Comparison of ENCODE assay signal across 17 cellular contexts in genomic region chr2:231644426-231644825, GRCh38. TPM values are rescaled to one million over a fixed set of nuclear protein-coding genes. Genes with fewer than 3 reads are reported as not detected.
A peak's percentile ranks its signal among the peaks of the same experiment; 100 is the strongest.
DNase-seq lines count a peak whose midpoint lies in the region; ATAC-seq and TF ChIP-seq lines count a peak whose summit lies in the region.
"Had no signal": no experiment of that assay in that cellular context is flagged by ENCODE, and none has a peak within 500 bp of the region (broad histone marks: within the 10 kb centered on the region; RNA-seq: fewer than 3 reads in every experiment).

No MANE protein-coding gene starts in this region.

- peaks cover 18% of the 10 kb centered on the region; the same call in 2 of the 3 replicates for H3K4me1 Mint-ChIP-seq in GM23338
- peaks cover 29% of the 10 kb centered on the region for H3K4me1 Mint-ChIP-seq in stimulated activated memory B cell treated with anti-CD40 and anti-IgM and Interleukin-4, amounts not matched to agents 10 μg/mL and 1 μg/mL and 100 μg/mL, for 72 hours

- H3K36me3 Mint-ChIP-seq in GM23338 (ENCODE audit: low read depth), result no peaks in the 10 kb centered on the region
- no peaks in the 10 kb centered on the region for H3K36me3 Mint-ChIP-seq in stimulated activated memory B cell treated with anti-CD40 and anti-IgM and Interleukin-4, amounts not matched to agents 10 μg/mL and 1 μg/mL and 100 μg/mL, for 72 hours

- H3K79me2 ChIP-seq in GM23338 (replicated peaks; ENCODE audit: insufficient read depth), result no peaks in the 10 kb centered on the region
- H3K79me2 ChIP-seq in PC-3 (ENCODE audit: low read length), result no peaks in the 10 kb centered on the region

- H3K27me3 ChIP-seq in GM23338 (ENCODE audit: insufficient read depth) (no peaks in the 10 kb centered on the region), right atrium auricular region (no peaks in the 10 kb centered on the region), PC-3 (ENCODE audit: low read length) (no peaks in the 10 kb centered on the region)

- no peak overlapping the region for H3K4me3 ChIP-seq in GM23338
- no peak overlapping the region for H3K4me3 ChIP-seq in right atrium auricular region
- no peak overlapping the region for H3K4me3 ChIP-seq in PC-3 (ENCODE audit: low read length)

- BruUV-seq in PC-3 (replicated peaks; lab: Mats Ljungman, UMichigan), result no TSS peak

- intact Hi-C loops in PC-3 (cut with micrococcal nuclease), result no loop called here

- ATAC-seq in GM23338 (no peak), PC-3 (no peak)
- no peak for ATAC-seq in stimulated activated memory B cell treated with anti-CD40 and anti-IgM and Interleukin-4, amounts not matched to agents 10 μg/mL and 1 μg/mL and 100 μg/mL, for 72 hours

- no peak overlapping the region for H3K27ac Mint-ChIP-seq in GM23338
- H3K27ac Mint-ChIP-seq in stimulated activated memory B cell treated with anti-CD40 and anti-IgM and Interleukin-4, amounts not matched to agents 10 μg/mL and 1 μg/mL and 100 μg/mL, for 72 hours, result peak overlapping the region; percentile 23

- DNase-seq in GM23338 (ENCODE audit: low spot score) (no peak), RWPE1 (ENCODE audit: low spot score) (no peak), right atrium auricular region (ENCODE audit: low spot score) (no peak), PC-3 (no peak), NCI-H2227 treated with DMSO at 0.1 percent for 48 hours (lab: John Stamatoyannopoulos, UW) (no peak), DMS 273 treated with DMSO at 0.1 percent for 48 hours (lab: John Stamatoyannopoulos, UW) (no peak), NCI-H2196 treated with DMSO at 0.1 percent for 48 hours (lab: John Stamatoyannopoulos, UW; ENCODE audit: unreplicated experiment) (no peak)
- DNase-seq: activated CD4-positive, alpha-beta T cell treated with anti-CD3 and anti-CD28 coated beads, Interleukin-2, amount 50 U/mL, for 4 hours; DMS53; mesendoderm; NCI-H2029 treated with DMSO at 0.1 percent for 48 hours; T-helper 9 cell had no signal

- peaks cover 5% of the 10 kb centered on the region for H3K27me3 Mint-ChIP-seq in GM23338 (ENCODE audit: insufficient read depth, low read depth, poor library complexity)
- H3K27me3 Mint-ChIP-seq in stimulated activated memory B cell treated with anti-CD40 and anti-IgM and Interleukin-4, amounts not matched to agents 10 μg/mL and 1 μg/mL and 100 μg/mL, for 72 hours, result no peaks in the 10 kb centered on the region

- CTCF ChIA-PET in RWPE1 (lab: Yijun Ruan, JAX), result interaction anchor here (1.2 kb wide), 1 partner anchor 31 kb away, joined by 3 read pairs; no protein-coding TSS in a partner anchor
- CTCF ChIA-PET in PC-3 (lab: Charles Lee), result no interaction called here

- peak overlapping the region; percentile 72; the same call in 1 of the 2 replicates for H2AFZ ChIP-seq in GM23338
- H2AFZ ChIP-seq in PC-3 (ENCODE audit: low read length), result no peak overlapping the region

- H3K4me2 ChIP-seq in GM23338 (no peak overlapping the region), PC-3 (ENCODE audit: low read length) (no peak overlapping the region)

- no peak overlapping the region for H3K4me3 Mint-ChIP-seq in GM23338
- H3K4me3 Mint-ChIP-seq in stimulated activated memory B cell treated with anti-CD40 and anti-IgM and Interleukin-4, amounts not matched to agents 10 μg/mL and 1 μg/mL and 100 μg/mL, for 72 hours, result no peak overlapping the region

- POLR2A ChIA-PET in RWPE1 (lab: Yijun Ruan, JAX; ENCODE audit: low non-redundant PET) (no interaction called here), PC-3 (lab: Charles Lee; ENCODE audit: unreplicated experiment) (no interaction called here)

- H4K20me1 ChIP-seq in GM23338 (replicated peaks; ENCODE audit: insufficient read depth) (no peaks in the 10 kb centered on the region), PC-3 (ENCODE audit: low read length) (no peaks in the 10 kb centered on the region)

- no peaks in the 10 kb centered on the region; the same call in 2 of the 3 replicates for H3K9me3 Mint-ChIP-seq in GM23338
- no peaks in the 10 kb centered on the region for H3K9me3 Mint-ChIP-seq in stimulated activated memory B cell treated with anti-CD40 and anti-IgM and Interleukin-4, amounts not matched to agents 10 μg/mL and 1 μg/mL and 100 μg/mL, for 72 hours

- TF ChIP-seq CTCF in GM23338 (conservative IDR thresholded peaks at IDR 0.05; ENCODE audit: low read depth in 2 of 2) (no peak), RWPE1 (conservative IDR thresholded peaks at IDR 0.05; ENCODE audit: low read depth) (no peak), right atrium auricular region (IDR thresholded peaks at IDR 0.05) (no peak), PC-3 (conservative IDR thresholded peaks at IDR 0.05; ENCODE audit: low read depth, low read length) (no peak)

- H3K9me3 ChIP-seq in right atrium auricular region (no peaks in the 10 kb centered on the region), PC-3 (ENCODE audit: low read length) (no peaks in the 10 kb centered on the region)

- H3F3A ChIP-seq in GM23338 (replicated peaks; ENCODE audit: low read depth) (peaks cover 9% of the 10 kb centered on the region), PC-3 (ENCODE audit: low read length, unreplicated experiment) (no peaks in the 10 kb centered on the region)

- peaks cover 10% of the 10 kb centered on the region for H3K4me1 ChIP-seq in GM23338 (ENCODE audit: insufficient read depth)
- peaks cover 7 to 69% of the 10 kb centered on the region in 2 donors for H3K4me1 ChIP-seq in right atrium auricular region
- H3K4me1 ChIP-seq in PC-3 (ENCODE audit: insufficient read depth, low read length), result peaks cover 17% of the 10 kb centered on the region

- H3K9ac ChIP-seq in PC-3 (ENCODE audit: low read length), result no peak overlapping the region

- no peaks in the 10 kb centered on the region for H3K9me2 ChIP-seq in GM23338 (ENCODE audit: insufficient read depth)
- H3K9me2 ChIP-seq in PC-3 (replicated peaks; ENCODE audit: low read length), result no peaks in the 10 kb centered on the region

- H3K27ac ChIP-seq in GM23338 (ENCODE audit: low read depth) (no peak overlapping the region), RWPE1 (peak overlapping the region; percentile 96), right atrium auricular region (peak overlapping the region; percentile 97 to 98), PC-3 (ENCODE audit: low read length) (no peak overlapping the region)

- H3K36me3 ChIP-seq in GM23338 (ENCODE audit: insufficient read depth) (no peaks in the 10 kb centered on the region), right atrium auricular region (no peaks in the 10 kb centered on the region), PC-3 (ENCODE audit: low read depth, low read length) (no peaks in the 10 kb centered on the region)

TF ChIP-seq in GM23338, 12 proteins besides CTCF, POLR2A, EP300 and RAD21:
- TF ChIP-seq JUNB (IDR thresholded peaks at IDR 0.05; ENCODE audit: unreplicated experiment) (no peak), EZH2phosphoT487 (IDR thresholded peaks at IDR 0.05; ENCODE audit: unreplicated experiment) (no peak), REST (IDR thresholded peaks at IDR 0.05; ENCODE audit: unreplicated experiment) (no peak), EZH2 (IDR thresholded peaks at IDR 0.05; ENCODE audit: low read depth, unreplicated experiment) (no peak), ZNF114 (CRISPR knock-in tag; IDR thresholded peaks at IDR 0.05) (no peak), STAT1 (IDR thresholded peaks at IDR 0.05; ENCODE audit: unreplicated experiment) (no peak), ZNF331 (CRISPR knock-in tag; IDR thresholded peaks at IDR 0.05; ENCODE audit: low read depth) (no peak), POLR2AphosphoS5 (IDR thresholded peaks at IDR 0.05; ENCODE audit: low read depth) (no peak), NANOG (IDR thresholded peaks at IDR 0.05; ENCODE audit: borderline replicate concordance) (no peak), CREB1 (CRISPR knock-in tag; IDR thresholded peaks at IDR 0.05; ENCODE audit: low read depth) (no peak)

RNA-seq across cellular contexts. Expression of gene TEX44, which starts 51.8 kb away (rescaled TPM):
- total RNA-seq in GM23338 (2014; rRNA removed; shearing (Covaris generic)), result not detected in 2 replicates
- polyA plus RNA-seq in GM23338 (2016; fragmentation: Nextera tagmentation; extraction: Ambion mirVana), result not detected in 2 replicates
- total RNA-seq in right atrium auricular region (not detected), PC-3 (2014; rRNA removed) (not detected in 2 replicates)
- total RNA-seq: dermis microvascular lymphatic vessel endothelial cell, M059J, osteoblast, RPMI7951 had no signal

Comparison
In these comparisons a context has a peak if more than half of its experiments do, and no peak if none do; other contexts are left out.
1. H3K27ac ChIP-seq: peak in RWPE1 (single experiment) and right atrium auricular region (2 of 2); none in GM23338 (single experiment) and PC-3 (single experiment).